1 cellular context compared by ENCODE assay signal in the genomic region with DNA sequence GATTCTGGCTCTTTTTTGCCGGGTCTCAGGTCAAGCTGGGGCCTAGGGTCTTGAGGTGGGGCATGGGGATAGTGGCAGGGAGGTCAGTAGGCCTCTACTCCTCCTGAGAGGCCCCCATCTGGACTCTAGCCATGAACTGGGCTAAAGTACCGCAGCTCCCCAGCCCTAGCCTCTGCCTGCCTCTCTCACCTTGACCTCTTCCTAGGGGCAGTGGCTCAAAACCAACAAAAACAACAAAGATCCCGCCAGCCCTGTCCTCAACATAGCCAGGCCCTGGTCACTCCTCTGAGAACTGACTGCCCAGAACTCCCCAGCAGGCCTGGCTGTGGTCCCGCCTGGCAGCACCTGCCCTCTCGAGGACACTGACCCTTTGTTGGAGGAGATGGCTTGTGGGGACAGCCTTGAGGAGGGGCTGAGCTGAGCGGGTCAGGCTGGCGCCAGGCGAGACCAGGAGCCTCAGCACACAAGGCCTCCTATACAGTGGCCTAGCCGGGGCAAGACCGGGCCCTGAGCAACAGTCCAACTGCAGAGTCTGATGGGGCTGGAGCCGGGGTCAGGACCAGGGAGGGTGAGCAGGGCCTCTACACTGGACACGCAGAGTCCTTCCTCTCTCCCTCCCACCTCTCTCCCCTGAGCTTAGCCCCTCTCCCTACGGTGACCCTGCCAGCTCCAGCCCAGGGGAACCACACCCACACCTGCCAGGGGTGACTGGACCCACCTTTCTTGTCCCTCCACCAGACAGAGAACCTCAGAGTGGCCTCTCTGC.
A peak's percentile ranks its signal among the peaks of the same experiment; 100 is the strongest.
TF ChIP-seq lines count a peak whose summit lies in the region.

No MANE protein-coding gene starts in this region.

TF ChIP-seq in HepG2, 621 proteins besides CTCF, POLR2A, EP300 and RAD21 (continued from another document and continues in another):
- TF ChIP-seq, protein P1, sequence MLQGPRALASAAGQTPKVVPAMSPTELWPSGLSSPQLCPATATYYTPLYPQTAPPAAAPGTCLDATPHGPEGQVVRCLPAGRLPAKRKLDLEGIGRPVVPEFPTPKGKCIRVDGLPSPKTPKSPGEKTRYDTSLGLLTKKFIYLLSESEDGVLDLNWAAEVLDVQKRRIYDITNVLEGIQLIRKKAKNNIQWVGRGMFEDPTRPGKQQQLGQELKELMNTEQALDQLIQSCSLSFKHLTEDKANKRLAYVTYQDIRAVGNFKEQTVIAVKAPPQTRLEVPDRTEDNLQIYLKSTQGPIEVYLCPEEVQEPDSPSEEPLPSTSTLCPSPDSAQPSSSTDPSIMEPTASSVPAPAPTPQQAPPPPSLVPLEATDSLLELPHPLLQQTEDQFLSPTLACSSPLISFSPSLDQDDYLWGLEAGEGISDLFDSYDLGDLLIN (CRISPR knock-in tag; IDR thresholded peaks at IDR 0.05; ENCODE audit: borderline replicate concordance), result no peak
- TF ChIP-seq NFYB (CRISPR knock-in tag; IDR thresholded peaks at IDR 0.05) (0 out of 2 replicates have a peak, but pooled peaks have one; percentile 13), ZNF607 (CRISPR knock-in tag; IDR thresholded peaks at IDR 0.05; ENCODE audit: borderline replicate concordance) (0 out of 2 replicates have a peak, but pooled peaks have one; percentile 36), NFYC (CRISPR knock-in tag; IDR thresholded peaks at IDR 0.05) (no peak; the same call in 1 of the 2 replicates), GATAD2A (CRISPR knock-in tag; IDR thresholded peaks at IDR 0.05) (peak; percentile 96), ETV6 (CRISPR knock-in tag; conservative IDR thresholded peaks at IDR 0.05) (peak; percentile 51; the same call in 1 of the 2 replicates), ZNF20 (CRISPR knock-in tag; IDR thresholded peaks at IDR 0.05) (peak; percentile 39; the same call in 1 of the 2 replicates), KAT2B (IDR thresholded peaks at IDR 0.05; ENCODE audit: borderline replicate concordance, low read depth, low read length) (no peak), ZC3H4 (CRISPR knock-in tag; IDR thresholded peaks at IDR 0.05; ENCODE audit: borderline replicate concordance) (no peak), HHEX (CRISPR knock-in tag; IDR thresholded peaks at IDR 0.05) (no peak), MLLT10 (CRISPR knock-in tag; IDR thresholded peaks at IDR 0.05) (no peak), ZBTB7B (CRISPR knock-in tag; IDR thresholded peaks at IDR 0.05) (peak; percentile 89), ZBTB3 (CRISPR knock-in tag; IDR thresholded peaks at IDR 0.05; ENCODE audit: borderline replicate concordance, low read depth) (no peak), HNRNPL (IDR thresholded peaks at IDR 0.05; ENCODE audit: low read depth, low read length) (peak; percentile 97), KLF12 (CRISPR knock-in tag; IDR thresholded peaks at IDR 0.05; ENCODE audit: borderline replicate concordance) (no peak), EZH2 (conservative IDR thresholded peaks at IDR 0.05; ENCODE audit: low read depth, low read length) (no peak), ZNF3 (CRISPR knock-in tag; IDR thresholded peaks at IDR 0.05) (no peak), CCDC6 (CRISPR knock-in tag; IDR thresholded peaks at IDR 0.05) (peak; percentile 93), ZNF629 (CRISPR knock-in tag; conservative IDR thresholded peaks at IDR 0.05) (no peak), ZFP36L2 (CRISPR knock-in tag; IDR thresholded peaks at IDR 0.05) (no peak), BCL6 (CRISPR knock-in tag; IDR thresholded peaks at IDR 0.05) (peak; percentile 90), ZNF225 (CRISPR knock-in tag; IDR thresholded peaks at IDR 0.05) (peak; percentile 78; the same call in 1 of the 2 replicates), MED1 (CRISPR knock-in tag; IDR thresholded peaks at IDR 0.05) (peak; percentile 94), NCOA2 (CRISPR knock-in tag; IDR thresholded peaks at IDR 0.05) (peak; percentile 98), ZNF552 (CRISPR knock-in tag; IDR thresholded peaks at IDR 0.05; ENCODE audit: borderline replicate concordance) (peak; percentile 74; the same call in 1 of the 2 replicates)
- TF ChIP-seq, protein P2, sequence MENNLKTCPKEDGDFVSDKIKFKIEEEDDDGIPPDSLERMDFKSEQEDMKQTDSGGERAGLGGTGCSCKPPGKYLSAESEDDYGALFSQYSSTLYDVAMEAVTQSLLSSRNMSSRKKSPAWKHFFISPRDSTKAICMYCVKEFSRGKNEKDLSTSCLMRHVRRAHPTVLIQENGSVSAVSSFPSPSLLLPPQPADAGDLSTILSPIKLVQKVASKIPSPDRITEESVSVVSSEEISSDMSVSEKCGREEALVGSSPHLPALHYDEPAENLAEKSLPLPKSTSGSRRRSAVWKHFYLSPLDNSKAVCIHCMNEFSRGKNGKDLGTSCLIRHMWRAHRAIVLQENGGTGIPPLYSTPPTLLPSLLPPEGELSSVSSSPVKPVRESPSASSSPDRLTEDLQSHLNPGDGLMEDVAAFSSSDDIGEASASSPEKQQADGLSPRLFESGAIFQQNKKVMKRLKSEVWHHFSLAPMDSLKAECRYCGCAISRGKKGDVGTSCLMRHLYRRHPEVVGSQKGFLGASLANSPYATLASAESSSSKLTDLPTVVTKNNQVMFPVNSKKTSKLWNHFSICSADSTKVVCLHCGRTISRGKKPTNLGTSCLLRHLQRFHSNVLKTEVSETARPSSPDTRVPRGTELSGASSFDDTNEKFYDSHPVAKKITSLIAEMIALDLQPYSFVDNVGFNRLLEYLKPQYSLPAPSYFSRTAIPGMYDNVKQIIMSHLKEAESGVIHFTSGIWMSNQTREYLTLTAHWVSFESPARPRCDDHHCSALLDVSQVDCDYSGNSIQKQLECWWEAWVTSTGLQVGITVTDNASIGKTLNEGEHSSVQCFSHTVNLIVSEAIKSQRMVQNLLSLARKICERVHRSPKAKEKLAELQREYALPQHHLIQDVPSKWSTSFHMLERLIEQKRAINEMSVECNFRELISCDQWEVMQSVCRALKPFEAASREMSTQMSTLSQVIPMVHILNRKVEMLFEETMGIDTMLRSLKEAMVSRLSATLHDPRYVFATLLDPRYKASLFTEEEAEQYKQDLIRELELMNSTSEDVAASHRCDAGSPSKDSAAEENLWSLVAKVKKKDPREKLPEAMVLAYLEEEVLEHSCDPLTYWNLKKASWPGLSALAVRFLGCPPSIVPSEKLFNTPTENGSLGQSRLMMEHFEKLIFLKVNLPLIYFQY (CRISPR knock-in tag; IDR thresholded peaks at IDR 0.05; ENCODE audit: borderline replicate concordance), result peak; percentile 98
- TF ChIP-seq, protein P3, sequence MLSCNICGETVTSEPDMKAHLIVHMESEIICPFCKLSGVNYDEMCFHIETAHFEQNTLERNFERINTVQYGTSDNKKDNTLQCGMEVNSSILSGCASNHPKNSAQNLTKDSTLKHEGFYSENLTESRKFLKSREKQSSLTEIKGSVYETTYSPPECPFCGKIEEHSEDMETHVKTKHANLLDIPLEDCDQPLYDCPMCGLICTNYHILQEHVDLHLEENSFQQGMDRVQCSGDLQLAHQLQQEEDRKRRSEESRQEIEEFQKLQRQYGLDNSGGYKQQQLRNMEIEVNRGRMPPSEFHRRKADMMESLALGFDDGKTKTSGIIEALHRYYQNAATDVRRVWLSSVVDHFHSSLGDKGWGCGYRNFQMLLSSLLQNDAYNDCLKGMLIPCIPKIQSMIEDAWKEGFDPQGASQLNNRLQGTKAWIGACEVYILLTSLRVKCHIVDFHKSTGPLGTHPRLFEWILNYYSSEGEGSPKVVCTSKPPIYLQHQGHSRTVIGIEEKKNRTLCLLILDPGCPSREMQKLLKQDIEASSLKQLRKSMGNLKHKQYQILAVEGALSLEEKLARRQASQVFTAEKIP (CRISPR knock-in tag; IDR thresholded peaks at IDR 0.05; ENCODE audit: borderline replicate concordance), result no peak
- TF ChIP-seq, protein P4, sequence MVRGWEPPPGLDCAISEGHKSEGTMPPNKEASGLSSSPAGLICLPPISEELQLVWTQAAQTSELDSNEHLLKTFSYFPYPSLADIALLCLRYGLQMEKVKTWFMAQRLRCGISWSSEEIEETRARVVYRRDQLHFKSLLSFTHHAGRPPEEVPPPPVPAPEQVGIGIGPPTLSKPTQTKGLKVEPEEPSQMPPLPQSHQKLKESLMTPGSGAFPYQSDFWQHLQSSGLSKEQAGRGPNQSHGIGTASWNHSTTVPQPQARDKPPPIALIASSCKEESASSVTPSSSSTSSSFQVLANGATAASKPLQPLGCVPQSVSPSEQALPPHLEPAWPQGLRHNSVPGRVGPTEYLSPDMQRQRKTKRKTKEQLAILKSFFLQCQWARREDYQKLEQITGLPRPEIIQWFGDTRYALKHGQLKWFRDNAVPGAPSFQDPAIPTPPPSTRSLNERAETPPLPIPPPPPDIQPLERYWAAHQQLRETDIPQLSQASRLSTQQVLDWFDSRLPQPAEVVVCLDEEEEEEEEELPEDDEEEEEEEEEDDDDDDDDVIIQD (CRISPR knock-in tag; IDR thresholded peaks at IDR 0.05; ENCODE audit: low read depth), result peak; percentile 77; the same call in 1 of the 2 replicates
- TF ChIP-seq, protein P5, sequence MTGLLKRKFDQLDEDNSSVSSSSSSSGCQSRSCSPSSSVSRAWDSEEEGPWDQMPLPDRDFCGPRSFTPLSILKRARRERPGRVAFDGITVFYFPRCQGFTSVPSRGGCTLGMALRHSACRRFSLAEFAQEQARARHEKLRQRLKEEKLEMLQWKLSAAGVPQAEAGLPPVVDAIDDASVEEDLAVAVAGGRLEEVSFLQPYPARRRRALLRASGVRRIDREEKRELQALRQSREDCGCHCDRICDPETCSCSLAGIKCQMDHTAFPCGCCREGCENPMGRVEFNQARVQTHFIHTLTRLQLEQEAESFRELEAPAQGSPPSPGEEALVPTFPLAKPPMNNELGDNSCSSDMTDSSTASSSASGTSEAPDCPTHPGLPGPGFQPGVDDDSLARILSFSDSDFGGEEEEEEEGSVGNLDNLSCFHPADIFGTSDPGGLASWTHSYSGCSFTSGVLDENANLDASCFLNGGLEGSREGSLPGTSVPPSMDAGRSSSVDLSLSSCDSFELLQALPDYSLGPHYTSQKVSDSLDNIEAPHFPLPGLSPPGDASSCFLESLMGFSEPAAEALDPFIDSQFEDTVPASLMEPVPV (CRISPR knock-in tag; IDR thresholded peaks at IDR 0.05), result no peak; the same call in 1 of the 2 replicates
- TF ChIP-seq, protein P6, sequence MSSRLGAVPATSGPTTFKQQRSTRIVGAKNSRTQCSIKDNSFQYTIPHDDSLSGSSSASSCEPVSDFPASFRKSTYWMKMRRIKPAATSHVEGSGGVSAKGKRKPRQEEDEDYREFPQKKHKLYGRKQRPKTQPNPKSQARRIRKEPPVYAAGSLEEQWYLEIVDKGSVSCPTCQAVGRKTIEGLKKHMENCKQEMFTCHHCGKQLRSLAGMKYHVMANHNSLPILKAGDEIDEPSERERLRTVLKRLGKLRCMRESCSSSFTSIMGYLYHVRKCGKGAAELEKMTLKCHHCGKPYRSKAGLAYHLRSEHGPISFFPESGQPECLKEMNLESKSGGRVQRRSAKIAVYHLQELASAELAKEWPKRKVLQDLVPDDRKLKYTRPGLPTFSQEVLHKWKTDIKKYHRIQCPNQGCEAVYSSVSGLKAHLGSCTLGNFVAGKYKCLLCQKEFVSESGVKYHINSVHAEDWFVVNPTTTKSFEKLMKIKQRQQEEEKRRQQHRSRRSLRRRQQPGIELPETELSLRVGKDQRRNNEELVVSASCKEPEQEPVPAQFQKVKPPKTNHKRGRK (CRISPR knock-in tag; IDR thresholded peaks at IDR 0.05), result 0 out of 2 replicates have a peak, but pooled peaks have one; percentile 37
- TF ChIP-seq, protein P7, sequence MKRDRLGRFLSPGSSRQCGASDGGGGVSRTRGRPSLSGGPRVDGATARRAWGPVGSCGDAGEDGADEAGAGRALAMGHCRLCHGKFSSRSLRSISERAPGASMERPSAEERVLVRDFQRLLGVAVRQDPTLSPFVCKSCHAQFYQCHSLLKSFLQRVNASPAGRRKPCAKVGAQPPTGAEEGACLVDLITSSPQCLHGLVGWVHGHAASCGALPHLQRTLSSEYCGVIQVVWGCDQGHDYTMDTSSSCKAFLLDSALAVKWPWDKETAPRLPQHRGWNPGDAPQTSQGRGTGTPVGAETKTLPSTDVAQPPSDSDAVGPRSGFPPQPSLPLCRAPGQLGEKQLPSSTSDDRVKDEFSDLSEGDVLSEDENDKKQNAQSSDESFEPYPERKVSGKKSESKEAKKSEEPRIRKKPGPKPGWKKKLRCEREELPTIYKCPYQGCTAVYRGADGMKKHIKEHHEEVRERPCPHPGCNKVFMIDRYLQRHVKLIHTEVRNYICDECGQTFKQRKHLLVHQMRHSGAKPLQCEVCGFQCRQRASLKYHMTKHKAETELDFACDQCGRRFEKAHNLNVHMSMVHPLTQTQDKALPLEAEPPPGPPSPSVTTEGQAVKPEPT (CRISPR knock-in tag; IDR thresholded peaks at IDR 0.05; ENCODE audit: low read depth), result no peak; the same call in 1 of the 2 replicates
- TF ChIP-seq, protein P8, sequence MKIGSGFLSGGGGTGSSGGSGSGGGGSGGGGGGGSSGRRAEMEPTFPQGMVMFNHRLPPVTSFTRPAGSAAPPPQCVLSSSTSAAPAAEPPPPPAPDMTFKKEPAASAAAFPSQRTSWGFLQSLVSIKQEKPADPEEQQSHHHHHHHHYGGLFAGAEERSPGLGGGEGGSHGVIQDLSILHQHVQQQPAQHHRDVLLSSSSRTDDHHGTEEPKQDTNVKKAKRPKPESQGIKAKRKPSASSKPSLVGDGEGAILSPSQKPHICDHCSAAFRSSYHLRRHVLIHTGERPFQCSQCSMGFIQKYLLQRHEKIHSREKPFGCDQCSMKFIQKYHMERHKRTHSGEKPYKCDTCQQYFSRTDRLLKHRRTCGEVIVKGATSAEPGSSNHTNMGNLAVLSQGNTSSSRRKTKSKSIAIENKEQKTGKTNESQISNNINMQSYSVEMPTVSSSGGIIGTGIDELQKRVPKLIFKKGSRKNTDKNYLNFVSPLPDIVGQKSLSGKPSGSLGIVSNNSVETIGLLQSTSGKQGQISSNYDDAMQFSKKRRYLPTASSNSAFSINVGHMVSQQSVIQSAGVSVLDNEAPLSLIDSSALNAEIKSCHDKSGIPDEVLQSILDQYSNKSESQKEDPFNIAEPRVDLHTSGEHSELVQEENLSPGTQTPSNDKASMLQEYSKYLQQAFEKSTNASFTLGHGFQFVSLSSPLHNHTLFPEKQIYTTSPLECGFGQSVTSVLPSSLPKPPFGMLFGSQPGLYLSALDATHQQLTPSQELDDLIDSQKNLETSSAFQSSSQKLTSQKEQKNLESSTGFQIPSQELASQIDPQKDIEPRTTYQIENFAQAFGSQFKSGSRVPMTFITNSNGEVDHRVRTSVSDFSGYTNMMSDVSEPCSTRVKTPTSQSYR (CRISPR knock-in tag; IDR thresholded peaks at IDR 0.05; ENCODE audit: borderline replicate concordance), result peak; percentile 55; the same call in 1 of the 2 replicates
- TF ChIP-seq, protein P9, sequence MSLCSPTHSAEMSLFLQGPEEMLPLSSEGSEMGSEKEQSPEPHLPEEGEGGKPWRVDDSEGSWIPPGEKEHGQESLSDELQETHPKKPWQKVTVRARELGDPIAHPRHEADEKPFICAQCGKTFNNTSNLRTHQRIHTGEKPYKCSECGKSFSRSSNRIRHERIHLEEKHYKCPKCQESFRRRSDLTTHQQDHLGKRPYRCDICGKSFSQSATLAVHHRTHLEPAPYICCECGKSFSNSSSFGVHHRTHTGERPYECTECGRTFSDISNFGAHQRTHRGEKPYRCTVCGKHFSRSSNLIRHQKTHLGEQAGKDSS (CRISPR knock-in tag; IDR thresholded peaks at IDR 0.05; ENCODE audit: borderline replicate concordance, low read depth), result peak; percentile 93; the same call in 1 of the 2 replicates
- TF ChIP-seq, protein P10, sequence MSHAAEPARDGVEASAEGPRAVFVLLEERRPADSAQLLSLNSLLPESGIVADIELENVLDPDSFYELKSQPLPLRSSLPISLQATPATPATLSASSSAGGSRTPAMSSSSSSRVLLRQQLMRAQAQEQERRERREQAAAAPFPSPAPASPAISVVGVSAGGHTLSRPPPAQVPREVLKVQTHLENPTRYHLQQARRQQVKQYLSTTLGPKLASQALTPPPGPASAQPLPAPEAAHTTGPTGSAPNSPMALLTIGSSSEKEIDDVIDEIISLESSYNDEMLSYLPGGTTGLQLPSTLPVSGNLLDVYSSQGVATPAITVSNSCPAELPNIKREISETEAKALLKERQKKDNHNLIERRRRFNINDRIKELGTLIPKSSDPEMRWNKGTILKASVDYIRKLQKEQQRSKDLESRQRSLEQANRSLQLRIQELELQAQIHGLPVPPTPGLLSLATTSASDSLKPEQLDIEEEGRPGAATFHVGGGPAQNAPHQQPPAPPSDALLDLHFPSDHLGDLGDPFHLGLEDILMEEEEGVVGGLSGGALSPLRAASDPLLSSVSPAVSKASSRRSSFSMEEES (CRISPR knock-in tag; IDR thresholded peaks at IDR 0.05), result peak; percentile 85
